ENCODE assay signal across 8 cellular contexts in genomic region chr14:94129111-94129757, GRCh38. TPM values are rescaled to one million over a fixed set of nuclear protein-coding genes. Genes with fewer than 3 reads are reported as not detected.
DNase-seq lines count a peak whose midpoint lies in the region; TF ChIP-seq lines count a peak whose summit lies in the region.

Gene IFI27L2, minus strand, starts transcription at chr14:94129604. Its CDS starts 40 bp downstream, at chr14:94129564.

- POLR2A ChIA-PET in HEK293 (lab: Yijun Ruan, JAX) = interaction anchor here (2.4 kb wide), 1 partner anchor 48 kb away, joined by 10 read pairs; the partner anchor contains the start of genes DDX24 and IFI27L1

- peak; percentile 38 for DNase-seq in GM12864 (ENCODE audit: low read depth)
- peak; percentile 64 for DNase-seq in MV-4-11 (lab: John Stamatoyannopoulos, UW)
- DNase-seq in amniotic epithelial cell (ENCODE audit: low read depth) = peak; percentile 84
- DNase-seq in left ventricle myocardium inferior = peak; percentile 82
- peak; percentile 43 for DNase-seq in prostate gland (ENCODE audit: low spot score)
- DNase-seq in ureter (ENCODE audit: low spot score) = peak; percentile 64

- no peak for TF ChIP-seq POLR2A in prostate gland (IDR thresholded peaks at IDR 0.05)

- no peaks in the 10 kb centered on the region for H3K9me3 ChIP-seq in HEK293 (ENCODE audit: control insufficient read depth, insufficient read depth, low read depth, low read length)
- H3K9me3 ChIP-seq in left ventricle myocardium inferior (replicated peaks) = no peaks in the 10 kb centered on the region
- no peaks in the 10 kb centered on the region for H3K9me3 ChIP-seq in prostate gland

- intact Hi-C loops in T-helper 1 cell treated with Interleukin-12 subunit alpha and Interleukin-12 subunit beta and Interleukin-4 antibody, amounts not matched to agents 30 ng/mL and 1 ng/mL, for 36 hours (cut with micrococcal nuclease) = loop anchor here (1.0 kb wide), 4 partner anchors 45 to 170 kb away; partner anchors contain the start of genes DDX24, IFI27L1 and PPP4R4
- intact Hi-C loops in left ventricle myocardium inferior (cut with micrococcal nuclease) (no loop called here), prostate gland (cut with DNase I) (loop anchor here (5.0 kb wide), 1 partner anchor 47 kb away; the partner anchor contains the start of genes DDX24 and IFI27L1)

- WGBS in prostate gland = 2% methylated on average over 26 of the region's 27 CpGs

- H3K36me3 ChIP-seq in HEK293 (ENCODE audit: control insufficient read depth in 2 of 2, insufficient read depth in 1 of 2, low read length in 2 of 2) (no peaks in the 10 kb centered on the region), left ventricle myocardium inferior (no peaks in the 10 kb centered on the region), prostate gland (no peaks in the 10 kb centered on the region)

- TF ChIP-seq CTCF in GM12864 (IDR thresholded peaks at IDR 0.05; ENCODE audit: low read depth, low read length, missing control alignments) = peak; percentile 49
- 0 out of 2 replicates have a peak, but pooled peaks have one; percentile 31 for TF ChIP-seq CTCF in HEK293 (tag by site-specific recombination; IDR thresholded peaks at IDR 0.05)
- peak; percentile 60 for TF ChIP-seq CTCF in left ventricle myocardium inferior (IDR thresholded peaks at IDR 0.05; ENCODE audit: borderline replicate concordance)
- TF ChIP-seq CTCF in prostate gland (IDR thresholded peaks at IDR 0.05) = peak in 2 of 4 experiments; percentile 16 to 31

- H3K4me1 ChIP-seq in HEK293 (ENCODE audit: control insufficient read depth, insufficient read depth, low read length) = peaks cover 3% of the 10 kb centered on the region; the same call in 1 of the 2 replicates
- H3K4me1 ChIP-seq in left ventricle myocardium inferior = peaks cover 17% of the 10 kb centered on the region
- H3K4me1 ChIP-seq in prostate gland (replicated peaks) = no peaks in the 10 kb centered on the region

- H3K4me3 ChIP-seq in GM12864 (ENCODE audit: low read depth, low read length) = peak within 1 kb of the TSS; percentile 62
- peak within 1 kb of the TSS; percentile 48 for H3K4me3 ChIP-seq in HEK293 (ENCODE audit: low read depth, low read length)
- H3K4me3 ChIP-seq in left ventricle myocardium inferior = peak within 1 kb of the TSS; percentile 72
- H3K4me3 ChIP-seq in prostate gland = peak within 1 kb of the TSS; percentile 26 to 33

- CTCF ChIA-PET in HEK293 (lab: Yijun Ruan, JAX) = interaction anchor here (0.6 to 1.2 kb wide), 6 partner anchors 9 to 93 kb away, joined by 3 to 5 read pairs (median 4); no protein-coding TSS in a partner anchor

- H3K27me3 ChIP-seq in left ventricle myocardium inferior (ENCODE audit: low read depth) = no peaks in the 10 kb centered on the region
- no peaks in the 10 kb centered on the region for H3K27me3 ChIP-seq in prostate gland (replicated peaks; ENCODE audit: insufficient read depth)

- H3K27ac ChIP-seq in HEK293 (ENCODE audit: extremely low read depth, low read depth, low read length) (peak within 1 kb of the TSS; percentile 37; the same call in 1 of the 2 replicates), left ventricle myocardium inferior (replicated peaks) (peak within 1 kb of the TSS; percentile 85), prostate gland (peak within 1 kb of the TSS; percentile 56 to 62)

TF ChIP-seq in HEK293, 187 proteins besides CTCF, POLR2A, EP300 and RAD21 (continues in another document):
- TF ChIP-seq PATZ1 (tag by site-specific recombination; IDR thresholded peaks at IDR 0.05) (peak; percentile 82), ZBTB17 (tag by site-specific recombination; IDR thresholded peaks at IDR 0.05) (peak; percentile 77), PRDM1 (tag by site-specific recombination; IDR thresholded peaks at IDR 0.05) (peak; percentile 97), ZNF18 (tag by site-specific recombination; IDR thresholded peaks at IDR 0.05) (no peak), GLIS2 (tag by site-specific recombination; IDR thresholded peaks at IDR 0.05) (peak; percentile 79), ZNF692 (tag by site-specific recombination; IDR thresholded peaks at IDR 0.05) (0 out of 2 replicates have a peak, but pooled peaks have one; percentile 12), ZXDB (tag by site-specific recombination; IDR thresholded peaks at IDR 0.05) (no peak), ZNF174 (tag by site-specific recombination; IDR thresholded peaks at IDR 0.05) (no peak), ZNF157 (tag by site-specific recombination; IDR thresholded peaks at IDR 0.05) (no peak), KLF9 (tag by site-specific recombination; IDR thresholded peaks at IDR 0.05; ENCODE audit: low read depth) (peak; percentile 79), ZNF362 (tag by site-specific recombination; IDR thresholded peaks at IDR 0.05) (no peak), SP3 (tag by site-specific recombination; IDR thresholded peaks at IDR 0.05) (peak; percentile 80), SP2 (tag by site-specific recombination; IDR thresholded peaks at IDR 0.05) (peak; percentile 85), RBAK (tag by site-specific recombination; IDR thresholded peaks at IDR 0.05) (no peak), ZNF610 (tag by site-specific recombination; IDR thresholded peaks at IDR 0.05; ENCODE audit: borderline replicate concordance) (peak; percentile 53; the same call in 1 of the 2 replicates), SP7 (tag by site-specific recombination; IDR thresholded peaks at IDR 0.05) (peak; percentile 20; the same call in 1 of the 2 replicates), ZBTB20 (tag by site-specific recombination; IDR thresholded peaks at IDR 0.05) (peak; percentile 53), ZBTB26 (tag by site-specific recombination; optimal IDR thresholded peaks at IDR 0.05) (peak; percentile 9), ZIC2 (tag by site-specific recombination; IDR thresholded peaks at IDR 0.05) (0 out of 2 replicates have a peak, but pooled peaks have one; percentile 6), ZNF423 (tag by site-specific recombination; IDR thresholded peaks at IDR 0.05) (peak; percentile 50; the same call in 1 of the 2 replicates)

RNA-seq across cellular contexts. Expression of gene IFI27L2, which starts in this region (rescaled TPM):
- total RNA-seq in T-helper 1 cell treated with Interleukin-12 subunit alpha and Interleukin-12 subunit beta and Interleukin-4 antibody, amounts not matched to agents 30 ng/mL and 1 ng/mL, for 36 hours = 68.1 and 74.2 TPM in 2 replicates
- 56.6 TPM for total RNA-seq in left ventricle myocardium inferior
- 100 to 1,000 TPM in 1 of 2 donors, 10 to 100 TPM in 1; 23.3 to 118 TPM for total RNA-seq in prostate gland
- 29.1 TPM for total RNA-seq in ureter

Comparison
In these comparisons a context has a peak if more than half of its experiments do, and no peak if none do; other contexts are left out.
1. Peak in every context shown above with its lines: DNase-seq, H3K4me3 ChIP-seq and H3K27ac ChIP-seq.